In genomic region chr14:35383569-35384385, GRCh38 we compare ENCODE assay signal across 14 cellular contexts. TPM values are rescaled to one million over a fixed set of nuclear protein-coding genes. Genes with fewer than 3 reads are reported as not detected.
A peak's percentile ranks its signal among the peaks of the same experiment; 100 is the strongest.
DNase-seq lines count a peak whose midpoint lies in the region; ATAC-seq and TF ChIP-seq lines count a peak whose summit lies in the region.
"Had no signal": no experiment of that assay in that cellular context is flagged by ENCODE, and none has a peak within 500 bp of the region (broad histone marks: within the 10 kb centered on the region; RNA-seq: fewer than 3 reads in every experiment).

No MANE protein-coding gene starts in this region.

- peaks cover 9 to 37% (median 27%) of the 10 kb centered on the region in 12 donors for H3K4me1 ChIP-seq in heart left ventricle
- peaks cover 18% of the 10 kb centered on the region for H3K4me1 ChIP-seq in right cardiac atrium (ENCODE audit: control insufficient read depth, insufficient read depth, low read length)
- H3K4me1 ChIP-seq in sigmoid colon, result peaks cover 5 to 44% (median 43%) of the 10 kb centered on the region in 4 donors

- ATAC-seq in heart left ventricle (no peak), Right ventricle myocardium inferior (no peak), right cardiac atrium (peak in 1 of 2 donors; percentile 2), GM21619 (IDR thresholded peaks at IDR 0.05; ENCODE audit: unreplicated experiment) (no peak)

- H3K9me3 ChIP-seq in heart left ventricle, result no peaks in the 10 kb centered on the region
- H3K9me3 ChIP-seq in right cardiac atrium (ENCODE audit: control insufficient read depth, low read length), result no peaks in the 10 kb centered on the region
- H3K9me3 ChIP-seq in sigmoid colon, result no peaks in the 10 kb centered on the region
- H3K9me3 ChIP-seq: pancreas had no signal

- no peak for TF ChIP-seq POLR2A in heart left ventricle (IDR thresholded peaks at IDR 0.05)
- TF ChIP-seq POLR2A in sigmoid colon (IDR thresholded peaks at IDR 0.05), result no peak

- TF ChIP-seq EP300 in sigmoid colon (IDR thresholded peaks at IDR 0.05), result no peak

- H3K27me3 ChIP-seq in heart left ventricle, result no peaks in the 10 kb centered on the region
- H3K27me3 ChIP-seq in right cardiac atrium (ENCODE audit: control insufficient read depth, insufficient read depth), result no peaks in the 10 kb centered on the region
- H3K27me3 ChIP-seq in sigmoid colon, result no peaks in the 10 kb centered on the region
- H3K27me3 ChIP-seq: pancreas had no signal

- H3K36me3 ChIP-seq in heart left ventricle (no peaks in the 10 kb centered on the region), sigmoid colon (no peaks in the 10 kb centered on the region)
- H3K36me3 ChIP-seq: pancreas had no signal

- WGBS in heart left ventricle, 4 donors, result 58 to 83% (median 70%) methylated on average over 9 of the region's 9 CpGs
- WGBS in right cardiac atrium, result 74% methylated on average over 9 of the region's 9 CpGs
- WGBS in sigmoid colon, 2 donors, result 87 to 94% methylated on average over 9 of the region's 9 CpGs

- H3K27ac ChIP-seq in heart left ventricle (peak overlapping the region; percentile 61 to 91 (median 82)), right cardiac atrium (ENCODE audit: low read length) (peak overlapping the region; percentile 79), sigmoid colon (peak overlapping the region; percentile 91 to 97 (median 94))

- no peak overlapping the region for H3K4me3 ChIP-seq in heart left ventricle
- no peak overlapping the region for H3K4me3 ChIP-seq in right cardiac atrium (ENCODE audit: low read length)
- peak overlapping the region in 1 of 4 donors; percentile 10 for H3K4me3 ChIP-seq in sigmoid colon
- H3K4me3 ChIP-seq: pancreas had no signal

- intact Hi-C loops in heart left ventricle (cut with DNase I), result loop anchor here in 2 of 10 donors (1.0 to 5.0 kb wide), 2 partner anchors 46 to 47 kb away; no protein-coding TSS in a partner anchor
- intact Hi-C loops in Right ventricle myocardium inferior (cut with DNase I), result no loop called here
- intact Hi-C loops in right cardiac atrium (cut with DNase I), result no loop called here
- intact Hi-C loops in sigmoid colon (cut with DNase I), result no loop called here

- no peak for TF ChIP-seq CTCF in heart left ventricle (IDR thresholded peaks at IDR 0.05)
- no peak for TF ChIP-seq CTCF in sigmoid colon (IDR thresholded peaks at IDR 0.05)

- DNase-seq in heart left ventricle (no peak), Right ventricle myocardium inferior (ENCODE audit: missing footprints) (no peak), right cardiac atrium (no peak), sigmoid colon (no peak), NCI-H526 (lab: John Stamatoyannopoulos, UW) (no peak), kidney tubule cell (ENCODE audit: low spot score) (no peak), activated gamma-delta T cell (lab: John Stamatoyannopoulos, UW) (no peak)
- DNase-seq: activated CD4-positive, alpha-beta memory T cell treated with anti-CD3 and anti-CD28 coated beads for 36 hours; activated naive CD4-positive, alpha-beta T cell treated with Interleukin-2 at 50 U/mL for 16 hours; cortex of kidney; NCI-H1092 treated with DMSO at 0.1 percent for 48 hours; T-helper 9 cell had no signal

RNA-seq across cellular contexts. Expression of gene NFKBIA, which starts 20.8 kb away (rescaled TPM):
- total RNA-seq in heart left ventricle (100 to 1,000 TPM in 3 of 9 donors, 10 to 100 TPM in 6; 42.7 to 193 (median 68.5) TPM), Right ventricle myocardium inferior (83.0 TPM), right cardiac atrium (100 to 1,000 TPM in 3 of 4 donors, 10 to 100 TPM in 1; 74.0 to 125 (median 103) TPM), sigmoid colon (100 to 1,000 TPM; 258 to 340 (median 289) TPM)
- polyA plus RNA-seq in heart left ventricle (10 to 100 TPM; 53.9 to 64.3 TPM), right cardiac atrium (81.2 TPM), sigmoid colon (100 to 1,000 TPM in 2 of 3 donors, 10 to 100 TPM in 1; 95.5 to 188 (median 158) TPM)
